In genomic region chr7:158695056-158695455, GRCh38 we compare ENCODE assay signal across 20 cellular contexts.
"Had no signal": no experiment of that assay in that cellular context is flagged by ENCODE, and none has a peak within 500 bp of the region (broad histone marks: within the 10 kb centered on the region; RNA-seq: fewer than 3 reads in every experiment).

No MANE protein-coding gene starts in this region.

- H3K4me1 Mint-ChIP-seq: neural progenitor cell had no signal

- H3K27ac Mint-ChIP-seq: activated naive CD8-positive, alpha-beta T cell treated with anti-CD3 and anti-CD28 coated beads, Interleukin-2, amount 50 U/mL, for 24 hours; activated T-cell treated with anti-CD3 and anti-CD28 coated beads, Interleukin-2, amount 50 U/mL, for 24 hours; neural progenitor cell had no signal

- H3K4me1 ChIP-seq: foreskin keratinocyte, neural progenitor cell, uterus had no signal

- H3K9me3 ChIP-seq: lower lobe of right lung, testis, uterus had no signal

- H3K4me3 Mint-ChIP-seq: activated naive CD8-positive, alpha-beta T cell treated with anti-CD3 and anti-CD28 coated beads, Interleukin-2, amount 50 U/mL, for 24 hours; activated T-cell treated with anti-CD3 and anti-CD28 coated beads, Interleukin-2, amount 50 U/mL, for 24 hours; naive thymus-derived CD4-positive, alpha-beta T cell; neural progenitor cell; WTC11 had no signal

- H3K36me3 ChIP-seq: cardiac muscle cell, uterus had no signal

- H3K27me3 Mint-ChIP-seq: activated naive CD8-positive, alpha-beta T cell treated with anti-CD3 and anti-CD28 coated beads, Interleukin-2, amount 50 U/mL, for 24 hours; activated T-cell treated with anti-CD3 and anti-CD28 coated beads, Interleukin-2, amount 50 U/mL, for 24 hours; naive thymus-derived CD4-positive, alpha-beta T cell had no signal

- H3K27ac ChIP-seq: cardiac muscle cell, foreskin keratinocyte, lower lobe of right lung, neural progenitor cell, SK-N-MC, testis, uterus had no signal

- H3K4me3 ChIP-seq: cardiac muscle cell, lower lobe of right lung, neural progenitor cell, SK-N-MC, testis, uterus had no signal

- H3K9me3 Mint-ChIP-seq: activated naive CD8-positive, alpha-beta T cell treated with anti-CD3 and anti-CD28 coated beads, Interleukin-2, amount 50 U/mL, for 24 hours; activated T-cell treated with anti-CD3 and anti-CD28 coated beads, Interleukin-2, amount 50 U/mL, for 24 hours; neural progenitor cell; WTC11 had no signal

- ATAC-seq: activated naive CD8-positive, alpha-beta T cell treated with anti-CD3 and anti-CD28 coated beads, Interleukin-2, amount 50 U/mL, for 24 hours; WTC11 had no signal

- DNase-seq: activated effector memory CD4-positive, alpha-beta T cell treated with anti-CD3 and anti-CD28 coated beads, Interleukin-2, amount 50 U/mL, for 16 hours; activated naive CD4-positive, alpha-beta T cell treated with anti-CD3 and anti-CD28 coated beads, Interleukin-2, amount 50 U/mL, for 16 hours; activated naive CD8-positive, alpha-beta T cell treated with anti-CD3 and anti-CD28 coated beads, Interleukin-2, amount 50 U/mL, for 24 hours; activated T-cell treated with anti-CD3 and anti-CD28 coated beads, Interleukin-2, amount 50 U/mL, for 24 hours; effector CD8-positive, alpha-beta T cell; foreskin keratinocyte; lower lobe of right lung; naive thymus-derived CD4-positive, alpha-beta T cell; posterior cingulate gyrus; small intestine; stimulated activated naive CD4-positive, alpha-beta T cell; SW 1271; T1000; testis; trophoblast cell; uterus had no signal

- H3K27me3 ChIP-seq: cardiac muscle cell, foreskin keratinocyte, neural progenitor cell, testis, uterus had no signal
